1 cellular context compared by ENCODE assay signal in the genomic region with DNA sequence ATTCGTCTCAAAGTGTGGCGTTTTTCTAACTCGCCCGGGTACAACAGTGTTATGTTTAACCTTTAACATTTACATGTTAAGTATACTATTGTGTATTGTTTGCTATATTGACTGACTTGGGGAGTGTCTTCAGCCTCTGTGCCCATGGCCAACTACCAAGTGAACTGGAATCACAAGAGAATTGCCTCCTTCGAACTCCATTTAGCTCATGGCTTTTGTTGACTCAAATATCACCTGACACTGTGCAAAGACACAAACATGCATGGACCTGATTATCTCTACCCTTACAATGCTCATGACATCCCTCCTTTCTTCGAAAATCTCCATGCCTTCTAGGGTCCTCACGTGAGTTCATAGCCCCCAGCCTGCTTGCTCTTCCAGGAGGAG.
A peak's percentile ranks its signal among the peaks of the same experiment; 100 is the strongest.
TF ChIP-seq lines count a peak whose summit lies in the region.

No MANE protein-coding gene starts in this region.

TF ChIP-seq in IMR-90, 13 proteins besides CTCF, POLR2A, EP300 and RAD21:
- TF ChIP-seq BHLHE40 (IDR thresholded peaks at IDR 0.05; ENCODE audit: low read depth, low read length), result peak; percentile 43
- TF ChIP-seq, protein P1, sequence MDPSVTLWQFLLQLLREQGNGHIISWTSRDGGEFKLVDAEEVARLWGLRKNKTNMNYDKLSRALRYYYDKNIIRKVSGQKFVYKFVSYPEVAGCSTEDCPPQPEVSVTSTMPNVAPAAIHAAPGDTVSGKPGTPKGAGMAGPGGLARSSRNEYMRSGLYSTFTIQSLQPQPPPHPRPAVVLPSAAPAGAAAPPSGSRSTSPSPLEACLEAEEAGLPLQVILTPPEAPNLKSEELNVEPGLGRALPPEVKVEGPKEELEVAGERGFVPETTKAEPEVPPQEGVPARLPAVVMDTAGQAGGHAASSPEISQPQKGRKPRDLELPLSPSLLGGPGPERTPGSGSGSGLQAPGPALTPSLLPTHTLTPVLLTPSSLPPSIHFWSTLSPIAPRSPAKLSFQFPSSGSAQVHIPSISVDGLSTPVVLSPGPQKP (IDR thresholded peaks at IDR 0.05; ENCODE audit: borderline replicate concordance, low read depth, low read length), result no peak
